10 cellular contexts compared by ENCODE assay signal in genomic region chr7:20786421-20786778, GRCh38. TPM values are rescaled to one million over a fixed set of nuclear protein-coding genes. Genes with fewer than 3 reads are reported as not detected.
DNase-seq lines count a peak whose midpoint lies in the region; ATAC-seq and TF ChIP-seq lines count a peak whose summit lies in the region.
"Had no signal": no experiment of that assay in that cellular context is flagged by ENCODE, and none has a peak within 500 bp of the region (broad histone marks: within the 10 kb centered on the region; RNA-seq: fewer than 3 reads in every experiment).

No MANE protein-coding gene starts in this region.

- H3K9me3 ChIP-seq in gastrocnemius medialis: no peaks in the 10 kb centered on the region

- no peak for TF ChIP-seq CTCF in gastrocnemius medialis (IDR thresholded peaks at IDR 0.05 in 4 of 5, conservative IDR thresholded peaks at IDR 0.05 in 1 of 5)

- H3K36me3 ChIP-seq in gastrocnemius medialis: no peaks in the 10 kb centered on the region
- H3K36me3 ChIP-seq: BLaER1 had no signal

- H3K4me3 ChIP-seq in gastrocnemius medialis: peak overlapping the region in 3 of 4 donors; percentile 38 to 53 (median 46)
- H3K4me3 ChIP-seq: BLaER1 had no signal

- peaks cover 11 to 20% of the 10 kb centered on the region in 2 donors for H3K4me1 ChIP-seq in gastrocnemius medialis
- H3K4me1 ChIP-seq: BLaER1 had no signal

- intact Hi-C loops in gastrocnemius medialis (cut with DNase I; ENCODE audit: low total_unique reads): no loop called here

- peaks cover 95 to 99% (median 96%) of the 10 kb centered on the region in 3 donors for H3K27me3 ChIP-seq in gastrocnemius medialis

- no peak overlapping the region for H3K27ac ChIP-seq in gastrocnemius medialis
- H3K27ac ChIP-seq: BLaER1 had no signal

- TF ChIP-seq POLR2A in erythroblast (IDR thresholded peaks at IDR 0.05; ENCODE audit: low read length) (no peak), gastrocnemius medialis (IDR thresholded peaks at IDR 0.05) (no peak)

- ATAC-seq in gastrocnemius medialis (no peak), GM19328 (IDR thresholded peaks at IDR 0.05; ENCODE audit: unreplicated experiment) (no peak)

- DNase-seq in NCI-H2227 (lab: John Stamatoyannopoulos, UW; ENCODE audit: unreplicated experiment) (peak; percentile 79), NCI-H2227 treated with DMSO at 0.1 percent for 48 hours (lab: John Stamatoyannopoulos, UW) (no peak), RKO (ENCODE audit: low spot score) (peak; percentile 21), erythroblast (lab: John Stamatoyannopoulos, UW) (peak; percentile 40 to 63), gastrocnemius medialis (no peak), NCI-H2029 treated with DMSO at 0.1 percent for 48 hours (lab: John Stamatoyannopoulos, UW) (no peak)
- no peak for DNase-seq in stimulated activated naive CD4-positive, alpha-beta T cell (lab: John Stamatoyannopoulos, UW)

- in situ Hi-C loops in gastrocnemius medialis (cut with MboI; ENCODE audit: low sequenced_read_pairs in 4 of 4): no loop called here

RNA-seq across cellular contexts. Expression of gene SP8, which starts 0.3 kb away (rescaled TPM):
- total RNA-seq in gastrocnemius medialis: not detected
- total RNA-seq: renal cortical epithelial cell had no signal

Comparison
In these comparisons a context has a peak if more than half of its experiments do, and no peak if none do; other contexts are left out.
1. DNase-seq: peak in NCI-H2227 (single experiment), RKO (single experiment) and erythroblast (2 of 2); none in NCI-H2227 treated with DMSO at 0.1 percent for 48 hours (single experiment), gastrocnemius medialis (0 of 2), NCI-H2029 treated with DMSO at 0.1 percent for 48 hours (single experiment) and stimulated activated naive CD4-positive, alpha-beta T cell (0 of 6).